ENCODE assay signal across 16 cellular contexts in genomic region chr1:56545711-56546110, GRCh38. TPM values are rescaled to one million over a fixed set of nuclear protein-coding genes. Genes with fewer than 3 reads are reported as not detected.
"Had no signal": no experiment of that assay in that cellular context is flagged by ENCODE, and none has a peak within 500 bp of the region (broad histone marks: within the 10 kb centered on the region; RNA-seq: fewer than 3 reads in every experiment).

No MANE protein-coding gene starts in this region.

- DNase-seq: activated CD4-positive, alpha-beta T cell treated with anti-CD3 and anti-CD28 coated beads, Interleukin-2, amount 50 U/mL, for 48 hours; activated naive CD4-positive, alpha-beta T cell treated with anti-CD3 and anti-CD28 coated beads, Interleukin-2, amount 50 U/mL, for 16 hours; adrenal gland; naive B cell; stimulated activated CD4-positive, alpha-beta T cell treated with anti-CD3 and anti-CD28 coated beads, Interleukin-4, amount 100 ng/mL, for 4 hours; stimulated activated CD8-positive, alpha-beta memory T cell treated with anti-CD3 and anti-CD28 coated beads, Interleukin-4, amount 100 ng/mL, for 48 hours; stimulated activated naive CD4-positive, alpha-beta T cell treated with Interleukin-2 at 50 U/mL for 16 hours; upper lobe of right lung had no signal

- H3K9me3 ChIP-seq: adrenal gland, esophagus muscularis mucosa, suprapubic skin, upper lobe of right lung had no signal

- H3K9me3 Mint-ChIP-seq: naive B cell had no signal

- H3K36me3 Mint-ChIP-seq: naive B cell had no signal

- H3K27me3 ChIP-seq: adrenal gland, esophagus muscularis mucosa, neural progenitor cell, suprapubic skin, upper lobe of right lung had no signal

- H3K4me3 Mint-ChIP-seq: naive B cell, neural progenitor cell had no signal

- H3K4me3 ChIP-seq: adrenal gland, esophagus muscularis mucosa, lung, neural progenitor cell, skin epidermis, suprapubic skin, upper lobe of right lung had no signal

- H3K4me1 Mint-ChIP-seq: naive B cell had no signal

- H3K27ac ChIP-seq: adrenal gland, esophagus muscularis mucosa, neural progenitor cell, suprapubic skin, upper lobe of right lung, VCaP had no signal

- ATAC-seq: SK-N-SH treated with all-trans-retinoic acid at 6 μM for 48 hours, upper lobe of right lung had no signal

- H3K36me3 ChIP-seq: adrenal gland, esophagus muscularis mucosa, neural progenitor cell, suprapubic skin, upper lobe of right lung had no signal

RNA-seq across cellular contexts. Expression of gene PLPP3, which starts 33.7 kb away (rescaled TPM):
- total RNA-seq: T-helper 1 cell treated with Interleukin-12 subunit alpha and Interleukin-12 subunit beta and Interleukin-4 antibody, amounts not matched to agents 30 ng/mL and 1 ng/mL, for 36 hours had no signal
